ENCODE assay signal across 16 cellular contexts in genomic region chr5:92653730-92654461, GRCh38.
A peak's percentile ranks its signal among the peaks of the same experiment; 100 is the strongest.
DNase-seq lines count a peak whose midpoint lies in the region; ATAC-seq, FAIRE-seq and TF ChIP-seq lines count a peak whose summit lies in the region.
"Had no signal": no experiment of that assay in that cellular context is flagged by ENCODE, and none has a peak within 500 bp of the region (broad histone marks: within the 10 kb centered on the region; RNA-seq: fewer than 3 reads in every experiment).

No MANE protein-coding gene starts in this region.

- H3K9me2 ChIP-seq in GM23248 (ENCODE audit: insufficient read depth): no peaks in the 10 kb centered on the region

- WGBS in GM23248 (ENCODE audit: low coverage in 1 of 2, low lambda C conversion rate in 2 of 2, missing lambda C conversion rate in 2 of 2), 2 experiments: 50 to 57% methylated on average over 2 of the region's 2 CpGs

- H2AFZ ChIP-seq in GM23248: no peak overlapping the region

- H3F3A ChIP-seq in GM23248 (ENCODE audit: insufficient read depth): no peaks in the 10 kb centered on the region

- H3K4me1 ChIP-seq in GM23248 (ENCODE audit: insufficient read depth) (peaks cover 9% of the 10 kb centered on the region; the same call in 1 of the 2 replicates), adipocyte (ENCODE audit: control insufficient read depth, insufficient read depth, low read length) (no peaks in the 10 kb centered on the region), kidney (ENCODE audit: control insufficient read depth in 1 of 2, insufficient read depth in 1 of 2, low read depth in 1 of 2, low read length in 2 of 2) (no peaks in the 10 kb centered on the region)
- H3K4me1 ChIP-seq: SJSA1 had no signal

- H3K27ac ChIP-seq in GM23248: no peak overlapping the region
- H3K27ac ChIP-seq in kidney (ENCODE audit: low read depth in 2 of 2, low read length in 2 of 2): no peak overlapping the region
- H3K27ac ChIP-seq: SJSA1 had no signal

- peak; percentile 1 for DNase-seq in GM23248
- DNase-seq in NCI-H526 (lab: John Stamatoyannopoulos, UW): peak; percentile 83 to 95
- DNase-seq in adipocyte (ENCODE audit: low read depth): peak; percentile 37
- DNase-seq in kidney: no peak
- DNase-seq in Kasumi-1 (lab: John Stamatoyannopoulos, UW): no peak
- DNase-seq in GM10266 (ENCODE audit: extremely low spot score): no peak
- no peak for DNase-seq in GOT3 (lab: John Stamatoyannopoulos, UW)
- DNase-seq: AML-193, COR-L47, DMS153, H7, NCI-H1930, NCI-H774, SW 1271 had no signal

- no peaks in the 10 kb centered on the region for H3K27me3 ChIP-seq in GM23248 (replicated peaks; ENCODE audit: insufficient read depth)
- no peaks in the 10 kb centered on the region for H3K27me3 ChIP-seq in adipocyte (replicated peaks; ENCODE audit: control insufficient read depth, insufficient read depth, low read length)
- H3K27me3 ChIP-seq: SJSA1 had no signal

- TF ChIP-seq CTCF in kidney (IDR thresholded peaks at IDR 0.05; ENCODE audit: borderline replicate concordance, extremely low read depth, insufficient read depth): no peak
- TF ChIP-seq CTCF in GM10266 (IDR thresholded peaks at IDR 0.05; ENCODE audit: control insufficient read depth, insufficient read depth, low read depth, missing control alignments): no peak

- no peak overlapping the region for H3K4me2 ChIP-seq in GM23248 (ENCODE audit: unreplicated experiment)

- no peak overlapping the region for H3K4me3 ChIP-seq in GM23248
- no peak overlapping the region for H3K4me3 ChIP-seq in adipocyte (ENCODE audit: low read length)
- H3K4me3 ChIP-seq in kidney (ENCODE audit: low read length in 2 of 2): no peak overlapping the region
- H3K4me3 ChIP-seq: SJSA1 had no signal

- H3K9ac ChIP-seq in GM23248: no peak overlapping the region
- H3K9ac ChIP-seq in adipocyte (ENCODE audit: low read length): no peak overlapping the region
- H3K9ac ChIP-seq in kidney (ENCODE audit: low read length in 2 of 2): no peak overlapping the region

- in situ Hi-C loops in GM23248 (cut with MboI): no loop called here

- no peaks in the 10 kb centered on the region for H3K9me3 ChIP-seq in GM23248 (ENCODE audit: low read depth)
- H3K9me3 ChIP-seq in adipocyte (ENCODE audit: control insufficient read depth, low read length): no peaks in the 10 kb centered on the region
- H3K9me3 ChIP-seq in kidney (ENCODE audit: control insufficient read depth in 1 of 2, low read length in 2 of 2): no peaks in the 10 kb centered on the region
- H3K9me3 ChIP-seq: SJSA1 had no signal

- H4K20me1 ChIP-seq in GM23248 (ENCODE audit: insufficient read depth): no peaks in the 10 kb centered on the region

- intact Hi-C loops in kidney (cut with DNase I): no loop called here

- H3K36me3 ChIP-seq in GM23248 (ENCODE audit: low read depth): no peaks in the 10 kb centered on the region
- H3K36me3 ChIP-seq in adipocyte (ENCODE audit: control insufficient read depth, insufficient read depth, low read length, severe bottlenecking): no peaks in the 10 kb centered on the region
- H3K36me3 ChIP-seq in kidney (ENCODE audit: control insufficient read depth in 1 of 2, insufficient read depth in 2 of 2, low read length in 2 of 2): no peaks in the 10 kb centered on the region
- H3K36me3 ChIP-seq: SJSA1 had no signal

- ATAC-seq in GM18868 (IDR thresholded peaks at IDR 0.05; ENCODE audit: unreplicated experiment): no peak

- H3K79me2 ChIP-seq in GM23248 (ENCODE audit: insufficient read depth): no peaks in the 10 kb centered on the region

- FAIRE-seq in kidney (lab: Jason Lieb, UNC): peak; percentile 76

Comparison
In these comparisons a context has a peak if more than half of its experiments do, and no peak if none do; other contexts are left out.
1. DNase-seq: peak in GM23248 (single experiment), NCI-H526 (2 of 2) and adipocyte (single experiment); none in kidney (single experiment), Kasumi-1 (0 of 2), GM10266 (single experiment) and GOT3 (single experiment).